28 cellular contexts compared by ENCODE assay signal in the genomic region with DNA sequence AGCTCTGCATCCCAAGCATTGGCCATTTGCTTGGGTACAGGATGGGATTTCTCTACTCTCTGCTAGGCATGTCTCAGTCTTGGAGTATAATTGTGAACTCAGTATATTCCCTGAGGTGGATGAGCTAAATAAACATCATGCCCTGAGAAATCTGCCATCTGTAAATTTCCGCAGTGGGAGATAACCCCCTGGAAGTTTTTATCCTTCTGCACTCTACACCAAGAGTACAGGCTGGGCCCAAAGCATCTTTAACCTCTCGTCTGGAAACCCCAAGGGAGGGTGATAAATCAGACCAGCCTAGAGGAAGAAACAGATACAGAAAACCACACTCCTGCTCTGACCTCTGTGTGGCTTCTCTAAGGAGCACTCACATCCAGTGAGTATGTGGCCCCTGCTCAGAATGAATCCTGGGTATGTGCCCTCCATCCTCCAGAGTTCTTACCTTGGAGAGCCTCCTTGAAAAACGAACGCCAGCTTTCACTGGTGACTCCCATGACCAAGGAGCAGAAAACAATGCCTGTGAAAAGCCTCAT. TPM values are rescaled to one million over a fixed set of nuclear protein-coding genes. Genes with fewer than 3 reads are reported as not detected.
"Had no signal": no experiment of that assay in that cellular context is flagged by ENCODE, and none has a peak within 500 bp of the region (broad histone marks: within the 10 kb centered on the region; RNA-seq: fewer than 3 reads in every experiment).

No MANE protein-coding gene starts in this region.

- H3K27ac Mint-ChIP-seq: activated CD4-positive, alpha-beta T cell treated with anti-CD3 and anti-CD28 coated beads for 36 hours; activated CD8-positive, alpha-beta memory T cell treated with anti-CD3 and anti-CD28 coated beads, Interleukin-2, amount 10 ng/mL, durations not matched to agents 7 days and 5 days; activated naive CD8-positive, alpha-beta T cell treated with anti-CD3 and anti-CD28 coated beads, Interleukin-2, amount 10 ng/mL, durations not matched to agents 7 days and 5 days; activated T-helper 17 cell treated with anti-CD3 and anti-CD28 coated beads, Interleukin-2, amount 50 U/mL, for 72 hours; endodermal cell; progenitor cell of endocrine pancreas; stimulated activated effector memory CD8-positive, alpha-beta T cell treated with anti-CD3 and anti-CD28 coated beads, Interleukin-12 subunit alpha, Interleukin-12 subunit beta, amount 100 ng/mL, for 72 hours; type B pancreatic cell; WTC11 had no signal

- H3K9me3 ChIP-seq: left lung, right atrium auricular region, stomach had no signal

- H3K27me3 ChIP-seq: right atrium auricular region had no signal

- H3K36me3 ChIP-seq: left lung, right atrium auricular region, stomach had no signal

- H3K4me2 ChIP-seq: smooth muscle cell had no signal

- H3K4me3 ChIP-seq: dorsolateral prefrontal cortex, left lung, right atrium auricular region, smooth muscle cell, stomach had no signal

- H3K9me3 Mint-ChIP-seq: activated naive CD8-positive, alpha-beta T cell treated with anti-CD3 and anti-CD28 coated beads, Interleukin-2, amount 10 ng/mL, durations not matched to agents 7 days and 5 days; activated T-helper 17 cell treated with anti-CD3 and anti-CD28 coated beads, Interleukin-2, amount 50 U/mL, for 72 hours; endodermal cell; stimulated activated effector memory CD8-positive, alpha-beta T cell treated with anti-CD3 and anti-CD28 coated beads, Interleukin-12 subunit alpha, Interleukin-12 subunit beta, amount 100 ng/mL, for 72 hours; type B pancreatic cell had no signal

- H3K4me1 Mint-ChIP-seq: activated CD4-positive, alpha-beta T cell treated with anti-CD3 and anti-CD28 coated beads for 36 hours; activated CD8-positive, alpha-beta memory T cell treated with anti-CD3 and anti-CD28 coated beads, Interleukin-2, amount 10 ng/mL, durations not matched to agents 7 days and 5 days; activated naive CD8-positive, alpha-beta T cell treated with anti-CD3 and anti-CD28 coated beads, Interleukin-2, amount 10 ng/mL, durations not matched to agents 7 days and 5 days; activated T-helper 17 cell treated with anti-CD3 and anti-CD28 coated beads, Interleukin-2, amount 50 U/mL, for 72 hours; endodermal cell; stimulated activated effector memory CD8-positive, alpha-beta T cell treated with anti-CD3 and anti-CD28 coated beads, Interleukin-12 subunit alpha, Interleukin-12 subunit beta, amount 100 ng/mL, for 72 hours; WTC11 had no signal

- DNase-seq: activated CD4-positive, alpha-beta T cell treated with anti-CD3 and anti-CD28 coated beads for 36 hours; activated CD4-positive, alpha-beta T cell treated with anti-CD3 and anti-CD28 coated beads, Interleukin-2, amount 50 U/mL, for 48 hours; activated CD8-positive, alpha-beta memory T cell treated with anti-CD3 and anti-CD28 coated beads, Interleukin-2, amount 10 ng/mL, durations not matched to agents 7 days and 5 days; activated naive CD4-positive, alpha-beta T cell; activated naive CD8-positive, alpha-beta T cell treated with anti-CD3 and anti-CD28 coated beads, Interleukin-2, amount 10 ng/mL, durations not matched to agents 7 days and 5 days; amygdala; dorsolateral prefrontal cortex; endodermal cell; foreskin melanocyte; glutamatergic neuron; hippocampal formation; left lung; mammary epithelial cell; stimulated activated CD4-positive, alpha-beta T cell treated with anti-CD3 and anti-CD28 coated beads, Interleukin-4, amount 100 ng/mL, for 24 hours; stomach had no signal

- ATAC-seq: activated CD4-positive, alpha-beta T cell treated with anti-CD3 and anti-CD28 coated beads for 36 hours; activated CD8-positive, alpha-beta memory T cell treated with anti-CD3 and anti-CD28 coated beads, Interleukin-2, amount 10 ng/mL, durations not matched to agents 7 days and 5 days; activated T-helper 17 cell treated with anti-CD3 and anti-CD28 coated beads, Interleukin-2, amount 50 U/mL, for 72 hours; left lung; stimulated activated effector memory CD8-positive, alpha-beta T cell treated with anti-CD3 and anti-CD28 coated beads, Interleukin-12 subunit alpha, Interleukin-12 subunit beta, amount 100 ng/mL, for 72 hours; WTC11 had no signal

- H3K4me3 Mint-ChIP-seq: activated CD4-positive, alpha-beta T cell treated with anti-CD3 and anti-CD28 coated beads for 36 hours; activated CD8-positive, alpha-beta memory T cell treated with anti-CD3 and anti-CD28 coated beads, Interleukin-2, amount 10 ng/mL, durations not matched to agents 7 days and 5 days; activated naive CD8-positive, alpha-beta T cell treated with anti-CD3 and anti-CD28 coated beads, Interleukin-2, amount 10 ng/mL, durations not matched to agents 7 days and 5 days; activated T-helper 17 cell treated with anti-CD3 and anti-CD28 coated beads, Interleukin-2, amount 50 U/mL, for 72 hours; endodermal cell; stimulated activated effector memory CD8-positive, alpha-beta T cell treated with anti-CD3 and anti-CD28 coated beads, Interleukin-12 subunit alpha, Interleukin-12 subunit beta, amount 100 ng/mL, for 72 hours; type B pancreatic cell; WTC11 had no signal

- H3K4me1 ChIP-seq: left lung, right atrium auricular region, stomach had no signal

- H3K36me3 Mint-ChIP-seq: activated CD8-positive, alpha-beta memory T cell treated with anti-CD3 and anti-CD28 coated beads, Interleukin-2, amount 10 ng/mL, durations not matched to agents 7 days and 5 days; activated naive CD8-positive, alpha-beta T cell treated with anti-CD3 and anti-CD28 coated beads, Interleukin-2, amount 10 ng/mL, durations not matched to agents 7 days and 5 days; stimulated activated effector memory CD8-positive, alpha-beta T cell treated with anti-CD3 and anti-CD28 coated beads, Interleukin-12 subunit alpha, Interleukin-12 subunit beta, amount 100 ng/mL, for 72 hours; type B pancreatic cell; WTC11 had no signal

- H3K27ac ChIP-seq: dorsolateral prefrontal cortex, left lung, right atrium auricular region, stomach had no signal

RNA-seq across cellular contexts. Expression of a gene that starts 1.1 kb away (rescaled TPM):
- total RNA-seq: activated CD4-positive, alpha-beta T cell treated with anti-CD3 and anti-CD28 coated beads for 36 hours; activated CD8-positive, alpha-beta memory T cell treated with anti-CD3 and anti-CD28 coated beads, Interleukin-2, amount 10 ng/mL, durations not matched to agents 7 days and 5 days; activated naive CD8-positive, alpha-beta T cell treated with anti-CD3 and anti-CD28 coated beads, Interleukin-2, amount 10 ng/mL, durations not matched to agents 7 days and 5 days; activated T-helper 17 cell treated with anti-CD3 and anti-CD28 coated beads, Interleukin-2, amount 50 U/mL, for 72 hours; cardiac septum; endodermal cell; fibroblast of lung; mammary epithelial cell; myocyte; osteoblast; progenitor cell of endocrine pancreas; right atrium auricular region; smooth muscle cell; stomach; temporal lobe had no signal
- polyA plus RNA-seq: fibroblast of lung, mammary epithelial cell, smooth muscle cell had no signal

RNA-seq across cellular contexts. Expression of a gene that starts 13.0 kb away (rescaled TPM):
- total RNA-seq: activated CD4-positive, alpha-beta T cell treated with anti-CD3 and anti-CD28 coated beads for 36 hours; activated CD8-positive, alpha-beta memory T cell treated with anti-CD3 and anti-CD28 coated beads, Interleukin-2, amount 10 ng/mL, durations not matched to agents 7 days and 5 days; activated naive CD8-positive, alpha-beta T cell treated with anti-CD3 and anti-CD28 coated beads, Interleukin-2, amount 10 ng/mL, durations not matched to agents 7 days and 5 days; activated T-helper 17 cell treated with anti-CD3 and anti-CD28 coated beads, Interleukin-2, amount 50 U/mL, for 72 hours; fibroblast of lung; myocyte; progenitor cell of endocrine pancreas; smooth muscle cell; temporal lobe had no signal
- polyA plus RNA-seq: fibroblast of lung, neural cell, smooth muscle cell had no signal

RNA-seq across cellular contexts. Expression of a gene that starts 30.6 kb away (rescaled TPM):
- total RNA-seq: activated CD4-positive, alpha-beta T cell treated with anti-CD3 and anti-CD28 coated beads for 36 hours; activated CD8-positive, alpha-beta memory T cell treated with anti-CD3 and anti-CD28 coated beads, Interleukin-2, amount 10 ng/mL, durations not matched to agents 7 days and 5 days; activated naive CD8-positive, alpha-beta T cell treated with anti-CD3 and anti-CD28 coated beads, Interleukin-2, amount 10 ng/mL, durations not matched to agents 7 days and 5 days; activated T-helper 17 cell treated with anti-CD3 and anti-CD28 coated beads, Interleukin-2, amount 50 U/mL, for 72 hours; endodermal cell; fibroblast of lung; osteoblast; progenitor cell of endocrine pancreas; smooth muscle cell; temporal lobe had no signal
- polyA plus RNA-seq: fibroblast of lung, neural cell had no signal
